Comparison of ENCODE assay signal across 9 cellular contexts in genomic region chr9:104836235-104836634, GRCh38.
DNase-seq lines count a peak whose midpoint lies in the region; ATAC-seq and TF ChIP-seq lines count a peak whose summit lies in the region.
"Had no signal": no experiment of that assay in that cellular context is flagged by ENCODE, and none has a peak within 500 bp of the region (broad histone marks: within the 10 kb centered on the region; RNA-seq: fewer than 3 reads in every experiment).

No MANE protein-coding gene starts in this region.

- peak overlapping the region in 1 of 2 experiments; percentile 40; a peak in 2 of 4 replicates for H3K27ac ChIP-seq in SK-N-SH (ENCODE audit: low read depth in 2 of 2, low read length in 1 of 2)

- H3K79me2 ChIP-seq in SK-N-SH (ENCODE audit: insufficient read depth) = no peaks in the 10 kb centered on the region

- TF ChIP-seq EP300 in SK-N-SH (IDR thresholded peaks at IDR 0.05; ENCODE audit: borderline replicate concordance in 1 of 2, low read depth in 1 of 2, low read length in 1 of 2) = no peak

- ATAC-seq in GM19438 (IDR thresholded peaks at IDR 0.05; ENCODE audit: low read depth, unreplicated experiment) = peak; percentile 87
- no peak for ATAC-seq in left colon

- no peaks in the 10 kb centered on the region for H4K20me1 ChIP-seq in SK-N-SH (ENCODE audit: insufficient read depth)

- no peak overlapping the region for H3K4me2 ChIP-seq in SK-N-SH

- peaks cover 0 to 28% of the 10 kb centered on the region in 2 experiments for H3K36me3 ChIP-seq in SK-N-SH (replicated peaks in 1 of 2; ENCODE audit: control insufficient read depth in 1 of 2, insufficient read depth in 2 of 2, low read length in 1 of 2)

- no peaks in the 10 kb centered on the region for H3K9me2 ChIP-seq in SK-N-SH

- no peaks in the 10 kb centered on the region for H3K27me3 ChIP-seq in SK-N-SH (ENCODE audit: insufficient read depth)

- peak; percentile 25 for DNase-seq in M059J (ENCODE audit: low read depth)
- DNase-seq in SK-N-SH = peak; percentile 56
- DNase-seq in kidney tubule cell (ENCODE audit: low spot score) = peak; percentile 43
- DNase-seq in glomerular visceral epithelial cell (ENCODE audit: extremely low spot score) = no peak
- no peak for DNase-seq in NCI-H2081 treated with DMSO at 0.1 percent for 48 hours (lab: John Stamatoyannopoulos, UW)
- no peak for DNase-seq in NCI-H1694 (lab: John Stamatoyannopoulos, UW)
- no peak for DNase-seq in left colon
- DNase-seq: NCI-H1694 treated with DMSO at 0.1 percent for 48 hours had no signal

- no peak overlapping the region for H3K4me3 ChIP-seq in SK-N-SH (ENCODE audit: low read depth in 2 of 2, low read length in 1 of 2)

- CTCF ChIA-PET in SK-N-SH (lab: Yijun Ruan, JAX) = no interaction called here

- TF ChIP-seq RAD21 in SK-N-SH (IDR thresholded peaks at IDR 0.05; ENCODE audit: low read length) = no peak

- H3K4me1 ChIP-seq in SK-N-SH (ENCODE audit: control insufficient read depth in 1 of 2, insufficient read depth in 2 of 2, low read depth in 1 of 2, low read length in 1 of 2) = peaks cover 10 to 14% of the 10 kb centered on the region in 2 experiments; a peak in 3 of 4 replicates

- no peak overlapping the region for H3K9ac ChIP-seq in SK-N-SH

- intact Hi-C loops in left colon (cut with DNase I, micrococcal nuclease) = no loop called here

- WGBS in SK-N-SH (ENCODE audit: low lambda C conversion rate) = 89% methylated on average over 1 of the region's 1 CpG

- POLR2A ChIA-PET in SK-N-SH (lab: Yijun Ruan, JAX) = no interaction called here

- peaks cover 3% of the 10 kb centered on the region for H3F3A ChIP-seq in SK-N-SH (replicated peaks; ENCODE audit: insufficient read depth)

- H3K9me3 ChIP-seq in SK-N-SH = no peaks in the 10 kb centered on the region

- no peak overlapping the region for H2AFZ ChIP-seq in SK-N-SH (ENCODE audit: low read depth)

- no peak for TF ChIP-seq CTCF in SK-N-SH (IDR thresholded peaks at IDR 0.05)

TF ChIP-seq in SK-N-SH, 30 proteins besides CTCF, POLR2A, EP300 and RAD21:
- TF ChIP-seq SMC3 (IDR thresholded peaks at IDR 0.05; ENCODE audit: low read depth, low read length) = no peak
- no peak for TF ChIP-seq USF2 (IDR thresholded peaks at IDR 0.05; ENCODE audit: borderline replicate concordance, low read depth, low read length)
TF ChIP-seq in SK-N-SH: peak in this region for 0.

Comparison
In these comparisons a context has a peak if more than half of its experiments do, and no peak if none do; other contexts are left out.
1. DNase-seq: peak in M059J (single experiment), SK-N-SH (single experiment) and kidney tubule cell (single experiment); none in glomerular visceral epithelial cell (single experiment), NCI-H2081 treated with DMSO at 0.1 percent for 48 hours (single experiment), NCI-H1694 (single experiment) and left colon (0 of 2).